ENCODE assay signal across 25 cellular contexts in the genomic region with DNA sequence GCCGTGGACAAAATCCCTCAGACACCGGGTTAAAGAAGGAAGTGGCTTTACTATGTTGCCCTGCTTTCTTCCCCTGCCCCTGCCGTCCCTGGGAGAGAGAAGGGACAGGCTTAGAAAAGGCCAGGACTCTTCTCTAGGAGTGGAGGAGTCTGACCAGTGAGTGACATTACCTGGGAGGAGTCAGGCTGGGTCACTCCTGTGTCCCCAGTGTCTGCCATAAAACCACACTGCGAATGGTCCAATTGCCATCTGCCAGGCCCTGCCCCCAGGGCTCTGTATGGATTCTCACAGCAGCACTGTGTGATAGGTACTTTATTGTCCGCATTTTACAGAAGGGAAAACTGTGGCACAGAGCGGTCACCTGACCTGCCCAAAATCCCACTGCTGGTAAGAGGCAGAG. TPM values are rescaled to one million over a fixed set of nuclear protein-coding genes. Genes with fewer than 3 reads are reported as not detected.
DNase-seq lines count a peak whose midpoint lies in the region; ATAC-seq, FAIRE-seq and TF ChIP-seq lines count a peak whose summit lies in the region.
"Had no signal": no experiment of that assay in that cellular context is flagged by ENCODE, and none has a peak within 500 bp of the region (broad histone marks: within the 10 kb centered on the region; RNA-seq: fewer than 3 reads in every experiment).

No MANE protein-coding gene starts in this region.

- H3K14ac ChIP-seq in H1 (ENCODE audit: insufficient read length) (no peak overlapping the region), mesenchymal stem cell (ENCODE audit: low read length in 2 of 2) (no peak overlapping the region)

- FAIRE-seq in H1 (lab: Jason Lieb, UNC) (no peak), HepG2 (lab: Jason Lieb, UNC) (no peak)
- FAIRE-seq: A549, D721Med, GM12891, GM18507, H54 had no signal

- H2BK15ac ChIP-seq in H1 (ENCODE audit: low read length) = peak overlapping the region; percentile 72; the same call in 1 of the 2 replicates
- H2BK15ac ChIP-seq in mesenchymal stem cell (ENCODE audit: low read depth, poor library complexity, severe bottlenecking) = peak overlapping the region; percentile 6

- no peak overlapping the region for H3K9ac ChIP-seq in H1 (replicated peaks in 1 of 4; ENCODE audit: extremely low read depth in 1 of 4, low read depth in 3 of 4, low read length in 3 of 4)
- no peak overlapping the region for H3K9ac ChIP-seq in HepG2 (ENCODE audit: insufficient read depth, low read depth, low read length)
- no peak overlapping the region for H3K9ac ChIP-seq in mesenchymal stem cell (ENCODE audit: low read length)
- H3K9ac ChIP-seq: BLaER1 treated with 17β-estradiol and CSF1 and Interleukin-3, amounts not matched to agents 10 nM and 100 nM had no signal

- H2BK120ac ChIP-seq in H1 (replicated peaks; ENCODE audit: low read depth, low read length) (no peak overlapping the region), mesenchymal stem cell (ENCODE audit: low read depth, low read length) (no peak overlapping the region)

- CTCF ChIA-PET in HEK293 (lab: Yijun Ruan, JAX) = no interaction called here
- CTCF ChIA-PET in H1 (lab: Charles Lee; ENCODE audit: partially characterized antibody) = no interaction called here
- CTCF ChIA-PET in HepG2 (lab: Yijun Ruan, JAX; ENCODE audit: low intra/inter-chr PET ratio, low total read pairs) = no interaction called here

- H3K79me2 ChIP-seq in H1 (ENCODE audit: control insufficient read depth in 1 of 2, insufficient read depth in 2 of 2, low read length in 2 of 2) (no peaks in the 10 kb centered on the region), HepG2 (ENCODE audit: insufficient read depth, low read length) (no peaks in the 10 kb centered on the region)

- H3K4me3 ChIP-seq in HEK293 (ENCODE audit: low read depth, low read length) = no peak overlapping the region
- no peak overlapping the region for H3K4me3 ChIP-seq in H1 (ENCODE audit: extremely low read depth in 1 of 4, insufficient read depth in 2 of 4, low read depth in 3 of 4, low read length in 4 of 4)
- peak overlapping the region in 1 of 3 experiments; percentile 61; a peak in 2 of 6 replicates for H3K4me3 ChIP-seq in HepG2 (replicated peaks in 1 of 3; ENCODE audit: insufficient read depth in 1 of 3, low read depth in 2 of 3, low read length in 3 of 3)
- no peak overlapping the region for H3K4me3 ChIP-seq in mesenchymal stem cell (ENCODE audit: insufficient read depth in 1 of 2, low read depth in 1 of 2, low read length in 2 of 2)
- no peak overlapping the region for H3K4me3 ChIP-seq in coronary artery
- no peak overlapping the region for H3K4me3 ChIP-seq in MG63
- no peak overlapping the region for H3K4me3 ChIP-seq in body of pancreas
- H3K4me3 ChIP-seq: A549; BLaER1 treated with 17β-estradiol and CSF1 and Interleukin-3, amounts not matched to agents 10 nM and 100 nM; GM23338; HAP-1 had no signal

- intact Hi-C loops in HepG2 (cut with micrococcal nuclease; ENCODE audit: unreplicated experiment) (no loop called here), body of pancreas (cut with DNase I) (no loop called here)

- TF ChIP-seq EP300 in H1 (IDR thresholded peaks at IDR 0.05; ENCODE audit: borderline replicate concordance in 1 of 2, low read depth in 2 of 2, low read length in 2 of 2) = no peak
- TF ChIP-seq EP300 in HepG2 (IDR thresholded peaks at IDR 0.05; ENCODE audit: low read depth in 2 of 2, low read length in 2 of 2) = no peak
- no peak for TF ChIP-seq EP300 in HepG2 (CRISPR knock-in tag; IDR thresholded peaks at IDR 0.05; ENCODE audit: borderline replicate concordance)

- WGBS in H1 (ENCODE audit: extremely low coverage in 1 of 2, insufficient coverage in 1 of 2, insufficient read length in 1 of 2, insufficient replicate concordance in 2 of 2, low coverage in 1 of 2, low lambda C conversion rate in 2 of 2, missing lambda C conversion rate in 1 of 2), 2 experiments = 90% methylated on average over 6 of the region's 6 CpGs; no CpG with 5 or more reads in 1 of the 2 experiments
- 55% methylated on average over 4 of the region's 6 CpGs for WGBS in HepG2 (ENCODE audit: low lambda C conversion rate)
- WGBS in mesenchymal stem cell = 85% methylated on average over 6 of the region's 6 CpGs
- 88 to 94% methylated on average over 3 to 6 of the region's 6 CpGs for WGBS in body of pancreas, 2 donors

- no peaks in the 10 kb centered on the region; the same call in 1 of the 2 replicates for H3K23me2 ChIP-seq in H1 (ENCODE audit: low read depth, low read length)

- in situ Hi-C loops in HepG2 (cut with HindIII; ENCODE audit: extremely low pct_ligation_motif_present, low pct_unique_long_range_greater_than_20kb) = no loop called here

- no peaks in the 10 kb centered on the region for H3K9me3 ChIP-seq in HEK293 (ENCODE audit: control insufficient read depth, insufficient read depth, low read depth, low read length)
- peaks cover 9 to 10% of the 10 kb centered on the region in 2 experiments; a peak in 2 of 4 replicates for H3K9me3 ChIP-seq in H1 (ENCODE audit: insufficient read depth in 2 of 2, low read depth in 1 of 2, low read length in 1 of 2)
- no peaks in the 10 kb centered on the region for H3K9me3 ChIP-seq in HepG2 (ENCODE audit: low read length)
- H3K9me3 ChIP-seq in mesenchymal stem cell (ENCODE audit: control insufficient read depth, low read length) = peaks cover 4% of the 10 kb centered on the region
- H3K9me3 ChIP-seq in MG63 = no peaks in the 10 kb centered on the region
- H3K9me3 ChIP-seq in body of pancreas = no peaks in the 10 kb centered on the region
- H3K9me3 ChIP-seq: A549, BE2C, HAP-1 had no signal

- ATAC-seq in HepG2 (peak; percentile 45), body of pancreas (no peak)
- ATAC-seq: GM23338 had no signal

- H3K4ac ChIP-seq in H1 (replicated peaks; ENCODE audit: insufficient read length, low read depth, low read length) = no peak overlapping the region
- H3K4ac ChIP-seq in mesenchymal stem cell (ENCODE audit: low read depth in 1 of 2, low read length in 2 of 2) = no peak overlapping the region

- H3K36me3 ChIP-seq in HEK293 (ENCODE audit: control insufficient read depth in 2 of 2, insufficient read depth in 1 of 2, low read length in 2 of 2) = no peaks in the 10 kb centered on the region
- no peaks in the 10 kb centered on the region for H3K36me3 ChIP-seq in H1 (ENCODE audit: control insufficient read depth in 2 of 4, insufficient read depth in 4 of 4, low read length in 3 of 4)
- H3K36me3 ChIP-seq in HepG2 (replicated peaks in 1 of 2; ENCODE audit: control insufficient read depth in 1 of 2, insufficient read depth in 2 of 2, low read length in 2 of 2) = no peaks in the 10 kb centered on the region
- no peaks in the 10 kb centered on the region for H3K36me3 ChIP-seq in mesenchymal stem cell (ENCODE audit: control insufficient read depth in 1 of 2, insufficient read depth in 2 of 2, low read depth in 1 of 2, low read length in 2 of 2)
- no peaks in the 10 kb centered on the region for H3K36me3 ChIP-seq in MG63
- no peaks in the 10 kb centered on the region for H3K36me3 ChIP-seq in body of pancreas (replicated peaks in 1 of 2; ENCODE audit: insufficient read depth in 1 of 2, low read depth in 2 of 2)
- H3K36me3 ChIP-seq: BE2C; BLaER1 treated with 17β-estradiol and CSF1 and Interleukin-3, amounts not matched to agents 10 nM and 100 nM; HAP-1 had no signal

- H2BK5ac ChIP-seq in H1 (ENCODE audit: low read depth, low read length) (no peak overlapping the region), mesenchymal stem cell (ENCODE audit: low read depth, low read length, poor library complexity, severe bottlenecking) (no peak overlapping the region)

- H4K91ac ChIP-seq in H1 (replicated peaks; ENCODE audit: insufficient read length, low read length) (no peak overlapping the region), mesenchymal stem cell (ENCODE audit: low read length) (no peak overlapping the region)

- H2BK20ac ChIP-seq in H1 (ENCODE audit: low read length) = no peak overlapping the region

- H3K4me2 ChIP-seq in H1 (ENCODE audit: insufficient read depth in 1 of 2, low read depth in 2 of 2, low read length in 2 of 2) = no peak overlapping the region
- peak overlapping the region; percentile 86 for H3K4me2 ChIP-seq in HepG2 (ENCODE audit: low read depth, low read length)
- H3K4me2 ChIP-seq in mesenchymal stem cell (ENCODE audit: low read length, poor library complexity, severe bottlenecking) = no peak overlapping the region
- H3K4me2 ChIP-seq: A549; BLaER1 treated with 17β-estradiol and CSF1 and Interleukin-3, amounts not matched to agents 10 nM and 100 nM; GM23338 had no signal

- H4K8ac ChIP-seq in H1 (ENCODE audit: extremely low read depth, insufficient read depth, low read length) = peak overlapping the region; percentile 53; the same call in 1 of the 2 replicates
- no peak overlapping the region for H4K8ac ChIP-seq in mesenchymal stem cell (ENCODE audit: low read length)

- POLR2A ChIA-PET in HEK293 (lab: Yijun Ruan, JAX) (no interaction called here), H1 (lab: Charles Lee; ENCODE audit: partially characterized antibody) (no interaction called here), HepG2 (lab: Yijun Ruan, JAX) (interaction anchor here (1.2 to 1.6 kb wide), 3 partner anchors 13 to 48 kb away, joined by 6 to 7 read pairs (median 6); a partner anchor contains a TSS)

- H3K18ac ChIP-seq in H1 (ENCODE audit: extremely low read depth, low read length) = no peak overlapping the region
- no peak overlapping the region for H3K18ac ChIP-seq in mesenchymal stem cell (ENCODE audit: low read depth in 1 of 2, low read length in 2 of 2)

- H3K27me3 ChIP-seq in H1 (replicated peaks in 1 of 4; ENCODE audit: control insufficient read depth in 3 of 4, extremely low read depth in 1 of 4, insufficient read depth in 3 of 4, low read length in 3 of 4) (no peaks in the 10 kb centered on the region), HepG2 (ENCODE audit: control insufficient read depth in 1 of 2, insufficient read depth in 2 of 2, low read length in 2 of 2) (no peaks in the 10 kb centered on the region; a peak in 1 of 5 replicates), mesenchymal stem cell (ENCODE audit: control insufficient read depth in 1 of 2, insufficient read depth in 1 of 2, low read length in 2 of 2) (peaks cover 22 to 26% of the 10 kb centered on the region in 2 experiments), MG63 (no peaks in the 10 kb centered on the region), body of pancreas (no peaks in the 10 kb centered on the region)
- H3K27me3 ChIP-seq: BE2C; BLaER1 treated with 17β-estradiol and CSF1 and Interleukin-3, amounts not matched to agents 10 nM and 100 nM had no signal

- H3K79me1 ChIP-seq in H1 (ENCODE audit: low read depth, low read length) = no peaks in the 10 kb centered on the region
- no peaks in the 10 kb centered on the region for H3K79me1 ChIP-seq in mesenchymal stem cell (replicated peaks; ENCODE audit: low read length, poor library complexity, severe bottlenecking)

- H4K20me1 ChIP-seq in H1 (replicated peaks in 1 of 2; ENCODE audit: control insufficient read depth in 1 of 2, insufficient read depth in 2 of 2, low read length in 2 of 2) (no peaks in the 10 kb centered on the region), HepG2 (ENCODE audit: insufficient read depth, low read length) (no peaks in the 10 kb centered on the region)
- H4K20me1 ChIP-seq: BLaER1 treated with 17β-estradiol and CSF1 and Interleukin-3, amounts not matched to agents 10 nM and 100 nM had no signal

- no peak for TF ChIP-seq RAD21 in H1 (IDR thresholded peaks at IDR 0.05 in 1 of 2, conservative IDR thresholded peaks at IDR 0.05 in 1 of 2; ENCODE audit: low read depth in 2 of 2, low read length in 2 of 2)
- no peak for TF ChIP-seq RAD21 in HepG2 (CRISPR knock-in tag; IDR thresholded peaks at IDR 0.05)

- no peak for DNase-seq in H1 (ENCODE audit: low read depth in 1 of 2, low spot score in 2 of 2)
- no peak for DNase-seq in HepG2 (ENCODE audit: low spot score)
- no peak for DNase-seq in mesenchymal stem cell
- no peak for DNase-seq in coronary artery (ENCODE audit: low spot score)
- DNase-seq in MG63 = no peak
- DNase-seq in activated T-cell treated with anti-CD3 and anti-CD28 coated beads, Interleukin-2, amount 50 U/mL, for 48 hours = no peak
- DNase-seq in body of pancreas = no peak
- DNase-seq: 8988T; ACHN; AML-193; BE2C; CD4-positive, alpha-beta T cell; CD8-positive, alpha-beta memory T cell; DMS 273 treated with DMSO at 0.1 percent for 48 hours; GF-D8; HFFc6 had no signal

- no peak overlapping the region for H4K5ac ChIP-seq in H1 (ENCODE audit: insufficient read length, low read depth, low read length)

- no peak overlapping the region for H2BK12ac ChIP-seq in H1 (ENCODE audit: low read depth, low read length)
- H2BK12ac ChIP-seq in mesenchymal stem cell (ENCODE audit: low read length in 2 of 2) = no peak overlapping the region

- no peak overlapping the region for H2AK5ac ChIP-seq in H1 (ENCODE audit: low read depth, low read length)
- H2AK5ac ChIP-seq in mesenchymal stem cell (ENCODE audit: low read length, severe bottlenecking) = no peak overlapping the region

- no peaks in the 10 kb centered on the region for H3K4me1 ChIP-seq in HEK293 (ENCODE audit: control insufficient read depth, insufficient read depth, low read length)
- peaks cover 0 to 3% (median 2%) of the 10 kb centered on the region in 4 experiments; a peak in 3 of 7 replicates for H3K4me1 ChIP-seq in H1 (replicated peaks in 1 of 4; ENCODE audit: control insufficient read depth in 3 of 4, insufficient read depth in 4 of 4, low read length in 3 of 4)
- peaks cover 28% of the 10 kb centered on the region for H3K4me1 ChIP-seq in HepG2 (ENCODE audit: insufficient read depth, low read length)
- peaks cover 1% of the 10 kb centered on the region for H3K4me1 ChIP-seq in mesenchymal stem cell (ENCODE audit: control insufficient read depth, insufficient read depth, low read depth, low read length)
- H3K4me1 ChIP-seq in body of pancreas = no peaks in the 10 kb centered on the region
- H3K4me1 ChIP-seq: BE2C, HAP-1 had no signal

- no peak overlapping the region for H3K56ac ChIP-seq in H1 (replicated peaks; ENCODE audit: insufficient read length, low read depth, low read length)

- H2AFZ ChIP-seq in H1 (ENCODE audit: low read length) = no peak overlapping the region
- no peak overlapping the region for H2AFZ ChIP-seq in HepG2 (ENCODE audit: low read length)
- no peak overlapping the region for H2AFZ ChIP-seq in mesenchymal stem cell (ENCODE audit: low read depth, low read length)
- H2AFZ ChIP-seq: GM23338 had no signal

- H3K27ac ChIP-seq in HEK293 (ENCODE audit: extremely low read depth, low read depth, low read length) (no peak overlapping the region), H1 (ENCODE audit: low read depth, low read length) (no peak overlapping the region), HepG2 (ENCODE audit: extremely low read length, insufficient read depth, low read length) (peak overlapping the region; percentile 9), mesenchymal stem cell (ENCODE audit: low read length, poor library complexity, severe bottlenecking) (no peak overlapping the region), coronary artery (no peak overlapping the region), body of pancreas (no peak overlapping the region)
- H3K27ac ChIP-seq: A549; BLaER1 treated with 17β-estradiol and CSF1 and Interleukin-3, amounts not matched to agents 10 nM and 100 nM had no signal

- no peak for TF ChIP-seq POLR2A in H1 (IDR thresholded peaks at IDR 0.05; ENCODE audit: control extremely low read depth in 1 of 2, low read depth in 2 of 2, low read length in 2 of 2)
- no peak for TF ChIP-seq POLR2A in HepG2 (IDR thresholded peaks at IDR 0.05; ENCODE audit: insufficient read depth in 1 of 2, low read depth in 2 of 2, low read length in 2 of 2)
- no peak for TF ChIP-seq POLR2A in body of pancreas (IDR thresholded peaks at IDR 0.05)

- TF ChIP-seq CTCF in HEK293 (tag by site-specific recombination; IDR thresholded peaks at IDR 0.05) = no peak
- no peak for TF ChIP-seq CTCF in H1 (IDR thresholded peaks at IDR 0.05; ENCODE audit: control extremely low read depth in 1 of 3, insufficient read depth in 1 of 3, low read depth in 1 of 3, low read length in 3 of 3)
- TF ChIP-seq CTCF in HepG2 (CRISPR knock-in tag; IDR thresholded peaks at IDR 0.05) = no peak
- no peak for TF ChIP-seq CTCF in coronary artery (IDR thresholded peaks at IDR 0.05)
- TF ChIP-seq CTCF in body of pancreas (IDR thresholded peaks at IDR 0.05) = no peak

- H3K23ac ChIP-seq in H1 (ENCODE audit: insufficient read length) (no peak overlapping the region), mesenchymal stem cell (ENCODE audit: low read length in 2 of 2) (no peak overlapping the region)

- BruUV-seq in HepG2 (replicated peaks; lab: Mats Ljungman, UMichigan) = no TSS peak

RNA-seq across cellular contexts. Expression of a gene that starts 31.3 kb away (rescaled TPM):
- 70.1 and 76.4 TPM in 2 replicates for total RNA-seq in H1 (2021; fragmentation: NEBNext Ultra II Directional; extraction: Animal tissue kit (Norgen Biotek cat#: 25700))
- 23.7 and 31.2 TPM in 2 replicates for polyA plus RNA-seq in H1 (2011; rRNA removed)
- 38.6 TPM for polyA plus RNA-seq in H1 (2011; cell fraction: cytosol; rRNA removed)
- polyA plus RNA-seq in H1 (2011; cell fraction: nucleus; rRNA removed) = 83.6 TPM
- 56.5 to 87.8 TPM (median 61.8 TPM) in 4 replicates for polyA plus RNA-seq in H1 (2012, experiment 1 of 2)
- 8.9 TPM for polyA plus RNA-seq in H1 (2012, experiment 2 of 2)
- 34.5 TPM for polyA plus RNA-seq in H1 (2013, experiment 1 of 2)
- 34.2 TPM for polyA plus RNA-seq in H1 (2013, experiment 2 of 2)
- 34.3 and 44.6 TPM in 2 replicates for polyA minus RNA-seq in H1 (2011; rRNA and poly(A)+ RNA removed)
- polyA minus RNA-seq in H1 (2011; cell fraction: cytosol; rRNA and poly(A)+ RNA removed) = 91.9 TPM
- polyA minus RNA-seq in H1 (2011; cell fraction: nucleus; rRNA and poly(A)+ RNA removed) = 43.3 TPM
- total RNA-seq in HepG2 (2016; rRNA removed; fragmentation: Illumina TruSeq; extraction: Trizol) = 40.0 and 42.7 TPM in 2 replicates
- 6.3 and 7.8 TPM in 2 replicates for total RNA-seq in HepG2 (2016; cell fraction: cytosol; rRNA removed; fragmentation: Illumina TruSeq; extraction: Trizol; ENCODE audit: low read depth)
- 36.9 and 42.9 TPM in 2 replicates for total RNA-seq in HepG2 (2016; cell fraction: insoluble cytoplasmic fraction; rRNA removed; fragmentation: Illumina TruSeq; extraction: Trizol)
- 18.7 and 20.2 TPM in 2 replicates for total RNA-seq in HepG2 (2016; cell fraction: membrane; rRNA removed; fragmentation: Illumina TruSeq; extraction: Trizol)
- total RNA-seq in HepG2 (2016; cell fraction: nucleus; rRNA removed; fragmentation: Illumina TruSeq; extraction: Trizol) = 29.1 and 31.8 TPM in 2 replicates
- polyA plus RNA-seq in HepG2 (2011; rRNA removed) = 28.7 and 45.9 TPM in 2 replicates
- 19.2 and 22.5 TPM in 2 replicates for polyA plus RNA-seq in HepG2 (2011; cell fraction: cytosol; rRNA removed)
- 87.0 and 120 TPM in 2 replicates for polyA plus RNA-seq in HepG2 (2011; cell fraction: nucleus; rRNA removed)
- polyA plus RNA-seq in HepG2 (2012) = 32.5 and 37.6 TPM in 2 replicates
- polyA plus RNA-seq in HepG2 (2016; cell fraction: cytosol; fragmentation: Illumina TruSeq; extraction: Trizol; ENCODE audit: low read depth) = 4.9 and 5.9 TPM in 2 replicates
- polyA plus RNA-seq in HepG2 (2016; cell fraction: insoluble cytoplasmic fraction; fragmentation: Illumina TruSeq; extraction: Trizol; ENCODE audit: low read depth) = 52.7 and 56.2 TPM in 2 replicates
- 13.3 and 13.7 TPM in 2 replicates for polyA plus RNA-seq in HepG2 (2016; cell fraction: membrane; fragmentation: Illumina TruSeq; extraction: Trizol; ENCODE audit: low read depth)
- polyA plus RNA-seq in HepG2 (2016; cell fraction: nucleus; fragmentation: Illumina TruSeq; extraction: Trizol; ENCODE audit: insufficient read depth, low read depth) = 67.5 and 77.3 TPM in 2 replicates
- polyA minus RNA-seq in HepG2 (2011; rRNA and poly(A)+ RNA removed; ENCODE audit: low replicate concordance) = 35.2 and 98.1 TPM in 2 replicates
- polyA minus RNA-seq in HepG2 (2011; cell fraction: cytosol; rRNA and poly(A)+ RNA removed) = 16.8 and 22.0 TPM in 2 replicates
- polyA minus RNA-seq in HepG2 (2011; cell fraction: nucleus; rRNA and poly(A)+ RNA removed) = 26.3 and 38.8 TPM in 2 replicates
- 38.9 TPM for polyA plus RNA-seq in mesenchymal stem cell (2013, experiment 1 of 2)
- polyA plus RNA-seq in mesenchymal stem cell (2013, experiment 2 of 2) = 38.0 TPM
- 30.3 and 35.8 TPM in 2 replicates for total RNA-seq in MG63 (2014; rRNA removed; shearing (Covaris generic); ENCODE audit: low replicate concordance)
- total RNA-seq in body of pancreas = 10 to 100 TPM; 16.6 to 30.3 TPM
